In genomic region chr9:14687042-14687719, GRCh38 we compare ENCODE assay signal across 12 cellular contexts.
DNase-seq lines count a peak whose midpoint lies in the region; ATAC-seq and TF ChIP-seq lines count a peak whose summit lies in the region.
"Had no signal": no experiment of that assay in that cellular context is flagged by ENCODE, and none has a peak within 500 bp of the region (broad histone marks: within the 10 kb centered on the region; RNA-seq: fewer than 3 reads in every experiment).

No MANE protein-coding gene starts in this region.

- TF ChIP-seq CTCF in AG10803 (conservative IDR thresholded peaks at IDR 0.05; ENCODE audit: low read length), result no peak
- TF ChIP-seq CTCF in choroid plexus epithelial cell (conservative IDR thresholded peaks at IDR 0.05; ENCODE audit: low read depth, low read length), result no peak

- ATAC-seq in GM18870 (IDR thresholded peaks at IDR 0.05; ENCODE audit: unreplicated experiment) (no peak), HG02885 (IDR thresholded peaks at IDR 0.05; ENCODE audit: poor library complexity, unreplicated experiment) (no peak)
- ATAC-seq: activated T-cell treated with anti-CD3 and anti-CD28 coated beads, Interleukin-2, amount 50 U/mL, for 4 hours had no signal

- no peak overlapping the region for H3K4me3 ChIP-seq in AG10803 (ENCODE audit: low read length)
- no peak overlapping the region for H3K4me3 ChIP-seq in choroid plexus epithelial cell (ENCODE audit: low read depth, low read length)

- DNase-seq in AG10803 (ENCODE audit: low read depth) (peak; percentile 65), NCI-H226 (peak; percentile 69), choroid plexus epithelial cell (ENCODE audit: low read depth) (peak; percentile 86), non-pigmented ciliary epithelial cell (ENCODE audit: low read depth) (peak; percentile 67), HUDEP-2 (lab: John Stamatoyannopoulos, UW; ENCODE audit: unreplicated experiment in 76 of 76) (no peak), KG1 (lab: John Stamatoyannopoulos, UW) (no peak)
- DNase-seq: activated T-cell treated with anti-CD3 and anti-CD28 coated beads, Interleukin-2, amount 50 U/mL, for 4 hours; foreskin melanocyte; NCI-H1436 treated with DMSO at 0.1 percent for 48 hours; stimulated activated CD4-positive, alpha-beta T cell treated with anti-CD3 and anti-CD28 coated beads, Interleukin-15, amount 100 ng/mL, for 24 hours had no signal

Comparison
In these comparisons a context has a peak if more than half of its experiments do, and no peak if none do; other contexts are left out.
1. DNase-seq: peak in AG10803 (single experiment), NCI-H226 (single experiment), choroid plexus epithelial cell (single experiment) and non-pigmented ciliary epithelial cell (single experiment); none in HUDEP-2 (0 of 76) and KG1 (single experiment).